In the genomic region with DNA sequence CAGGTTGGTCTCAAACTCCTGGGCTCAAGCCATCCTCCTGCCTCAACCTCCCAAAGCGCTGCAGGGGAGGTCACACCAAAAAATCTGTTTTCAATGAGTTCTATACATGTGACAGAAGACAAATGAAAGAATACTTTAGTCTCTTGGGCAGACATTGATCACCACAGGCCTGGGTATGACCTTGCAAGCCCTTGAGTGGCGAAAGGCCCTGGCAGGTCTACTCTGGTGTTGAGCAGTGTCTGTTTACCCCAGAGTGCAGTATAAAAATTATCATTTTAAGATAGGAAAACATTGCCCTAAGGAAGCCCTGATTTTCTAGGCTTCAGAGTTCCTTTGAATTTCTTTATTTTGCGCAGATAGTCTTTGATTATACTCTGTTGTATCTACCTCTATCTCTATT, we compare ENCODE assay signal across 24 cellular contexts.
"Had no signal": no experiment of that assay in that cellular context is flagged by ENCODE, and none has a peak within 500 bp of the region (broad histone marks: within the 10 kb centered on the region; RNA-seq: fewer than 3 reads in every experiment).

No MANE protein-coding gene starts in this region.

- H3K27me3 ChIP-seq: Peyer's patch had no signal

- DNase-seq: activated CD4-positive, alpha-beta memory T cell treated with anti-CD3 and anti-CD28 coated beads, Interleukin-2, amount 10 ng/mL, durations not matched to agents 7 days and 5 days; activated CD4-positive, alpha-beta T cell treated with anti-CD3 and anti-CD28 coated beads for 36 hours; activated CD4-positive, alpha-beta T cell treated with anti-CD3 and anti-CD28 coated beads, Interleukin-2, amount 50 U/mL, for 1 hour; activated gamma-delta T cell treated with Interleukin-2 at 50 U/mL for 16 hours; activated naive CD4-positive, alpha-beta T cell treated with anti-CD3 and anti-CD28 coated beads, Interleukin-2, amount 10 ng/mL, durations not matched to agents 7 days and 5 days; activated naive CD8-positive, alpha-beta T cell treated with anti-CD3 and anti-CD28 coated beads for 36 hours; activated T-cell treated with anti-CD3 and anti-CD28 coated beads for 4 hours; activated T-cell treated with anti-CD3 and anti-CD28 coated beads, Interleukin-2, amount 50 U/mL, for 48 hours; central memory CD4-positive, alpha-beta T cell; Karpas-422; NCI-H1048; NCI-H146; NCI-H2081 treated with DMSO at 0.1 percent for 48 hours; NCI-H446; Peyer's patch; SHP77 treated with DMSO at 0.1 percent for 48 hours; T-cell; T-helper 2 cell; T1000 had no signal

- H3K4me3 ChIP-seq: K562, Peyer's patch, SK-N-MC had no signal

- FAIRE-seq: K562, TTC549 had no signal

- H3K9me3 ChIP-seq: Peyer's patch had no signal

- H3K27ac ChIP-seq: Peyer's patch, RWPE1, SK-N-MC, VCaP had no signal

- H3K36me3 ChIP-seq: Peyer's patch had no signal

- H3K4me1 ChIP-seq: Peyer's patch had no signal

- ATAC-seq: activated CD4-positive, alpha-beta T cell treated with anti-CD3 and anti-CD28 coated beads for 36 hours; K562; T-cell had no signal
